Comparison of ENCODE assay signal across 11 cellular contexts in genomic region chr13:109155301-109155761, GRCh38.
DNase-seq lines count a peak whose midpoint lies in the region; ATAC-seq and TF ChIP-seq lines count a peak whose summit lies in the region.
"Had no signal": no experiment of that assay in that cellular context is flagged by ENCODE, and none has a peak within 500 bp of the region (broad histone marks: within the 10 kb centered on the region; RNA-seq: fewer than 3 reads in every experiment).

No MANE protein-coding gene starts in this region.

- H3K4me3 Mint-ChIP-seq in activated CD8-positive, alpha-beta memory T cell treated with anti-CD3 and anti-CD28 coated beads, Interleukin-2, amount 10 ng/mL, durations not matched to agents 7 days and 5 days = no peak overlapping the region
- H3K4me3 Mint-ChIP-seq: activated naive CD8-positive, alpha-beta T cell; B cell had no signal

- no peaks in the 10 kb centered on the region for H3K9me3 Mint-ChIP-seq in activated CD8-positive, alpha-beta memory T cell treated with anti-CD3 and anti-CD28 coated beads, Interleukin-2, amount 10 ng/mL, durations not matched to agents 7 days and 5 days (ENCODE audit: low read depth)

- no peak overlapping the region for H3K27ac Mint-ChIP-seq in activated CD8-positive, alpha-beta memory T cell treated with anti-CD3 and anti-CD28 coated beads, Interleukin-2, amount 10 ng/mL, durations not matched to agents 7 days and 5 days
- H3K27ac Mint-ChIP-seq: activated naive CD8-positive, alpha-beta T cell; B cell had no signal

- TF ChIP-seq CTCF in omental fat pad (IDR thresholded peaks at IDR 0.05) = no peak
- no peak for TF ChIP-seq CTCF in GM20000 (IDR thresholded peaks at IDR 0.05; ENCODE audit: extremely low read depth, missing control alignments)

- no peaks in the 10 kb centered on the region for H3K36me3 Mint-ChIP-seq in activated CD8-positive, alpha-beta memory T cell treated with anti-CD3 and anti-CD28 coated beads, Interleukin-2, amount 10 ng/mL, durations not matched to agents 7 days and 5 days
- H3K36me3 Mint-ChIP-seq: activated naive CD8-positive, alpha-beta T cell had no signal

- H3K27me3 Mint-ChIP-seq in activated CD8-positive, alpha-beta memory T cell treated with anti-CD3 and anti-CD28 coated beads, Interleukin-2, amount 10 ng/mL, durations not matched to agents 7 days and 5 days = peaks cover 12% of the 10 kb centered on the region

- DNase-seq in AG08396 (ENCODE audit: low spot score) (peak; percentile 41), NCI-H460 (ENCODE audit: extremely low read depth, low read depth) (peak; percentile 57), epithelial cell of prostate (ENCODE audit: low read depth, low spot score) (no peak), omental fat pad (ENCODE audit: low spot score) (no peak), left ventricle myocardium superior (no peak), GM20000 (ENCODE audit: low spot score) (no peak)
- no peak for DNase-seq in activated CD8-positive, alpha-beta memory T cell treated with anti-CD3 and anti-CD28 coated beads, Interleukin-2, amount 10 ng/mL, durations not matched to agents 7 days and 5 days
- DNase-seq: left ventricle myocardium inferior had no signal

- peak overlapping the region; percentile 99 for H3K27ac ChIP-seq in epithelial cell of prostate

- H3K4me1 Mint-ChIP-seq in activated CD8-positive, alpha-beta memory T cell treated with anti-CD3 and anti-CD28 coated beads, Interleukin-2, amount 10 ng/mL, durations not matched to agents 7 days and 5 days = no peaks in the 10 kb centered on the region

- intact Hi-C loops in left ventricle myocardium superior (cut with micrococcal nuclease) = no loop called here

- CTCF ChIA-PET in activated CD8-positive, alpha-beta memory T cell treated with anti-CD3 and anti-CD28 coated beads, Interleukin-2, amount 10 ng/mL, durations not matched to agents 7 days and 5 days (lab: Charles Lee) = interaction anchor here (0.7 kb wide), 1 partner anchor 153 kb away, joined by 4 read pairs; no protein-coding TSS in a partner anchor

- ATAC-seq in omental fat pad (ENCODE audit: low FRiP score) (peak; percentile 81), left ventricle myocardium superior (no peak), GM21526 (IDR thresholded peaks at IDR 0.05; ENCODE audit: low FRiP score, unreplicated experiment) (no peak)
- no peak for ATAC-seq in activated CD8-positive, alpha-beta memory T cell treated with anti-CD3 and anti-CD28 coated beads, Interleukin-2, amount 10 ng/mL, durations not matched to agents 7 days and 5 days

Comparison
In these comparisons a context has a peak if more than half of its experiments do, and no peak if none do; other contexts are left out.
1. DNase-seq: peak in AG08396 (single experiment) and NCI-H460 (single experiment); none in epithelial cell of prostate (single experiment), omental fat pad (single experiment), left ventricle myocardium superior (single experiment), GM20000 (single experiment) and activated CD8-positive, alpha-beta memory T cell treated with anti-CD3 and anti-CD28 coated beads, Interleukin-2, amount 10 ng/mL, durations not matched to agents 7 days and 5 days (single experiment).